Comparison of ENCODE assay signal across 16 cellular contexts in the genomic region with DNA sequence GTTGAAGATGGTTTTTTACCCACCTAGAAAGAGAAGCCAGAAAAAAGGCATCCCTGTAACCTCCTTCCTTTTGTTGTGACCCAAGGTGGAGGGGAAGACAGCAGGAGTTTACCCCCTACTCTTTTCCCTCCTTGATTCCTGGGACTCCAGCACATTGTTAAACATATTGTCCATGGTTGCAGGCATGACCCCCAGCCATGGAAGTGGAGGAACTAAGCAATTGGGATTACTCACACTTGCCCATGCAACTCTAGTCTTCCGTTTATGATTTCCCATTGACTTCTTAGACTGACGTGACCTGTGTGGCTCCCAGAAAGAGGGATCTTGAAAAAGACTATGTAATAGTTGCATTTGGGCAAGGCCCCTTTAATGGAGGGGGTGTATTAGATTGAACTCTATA. TPM values are rescaled to one million over a fixed set of nuclear protein-coding genes. Genes with fewer than 3 reads are reported as not detected.
"Had no signal": no experiment of that assay in that cellular context is flagged by ENCODE, and none has a peak within 500 bp of the region (broad histone marks: within the 10 kb centered on the region; RNA-seq: fewer than 3 reads in every experiment).

No MANE protein-coding gene starts in this region.

RNA-seq across cellular contexts. Expression of a gene that starts 17.9 kb away (rescaled TPM):
- total RNA-seq: stomach, subcutaneous adipose tissue, suprapubic skin, temporal lobe, testis, thoracic aorta, thyroid gland, tibial nerve, transverse colon, upper lobe of left lung, upper lobe of right lung, ureter, urinary bladder, uterus, vagina had no signal
- polyA plus RNA-seq: stomach, thymus, urinary bladder had no signal

RNA-seq across cellular contexts. Expression of a gene that starts 59.4 kb away (rescaled TPM):
- total RNA-seq: stomach, subcutaneous adipose tissue, suprapubic skin, temporal lobe, testis, thoracic aorta, thyroid gland, tibial nerve, transverse colon, upper lobe of left lung, upper lobe of right lung, ureter, urinary bladder, uterus, vagina had no signal
- polyA plus RNA-seq: stomach, thymus, urinary bladder had no signal
